In the genomic region with DNA sequence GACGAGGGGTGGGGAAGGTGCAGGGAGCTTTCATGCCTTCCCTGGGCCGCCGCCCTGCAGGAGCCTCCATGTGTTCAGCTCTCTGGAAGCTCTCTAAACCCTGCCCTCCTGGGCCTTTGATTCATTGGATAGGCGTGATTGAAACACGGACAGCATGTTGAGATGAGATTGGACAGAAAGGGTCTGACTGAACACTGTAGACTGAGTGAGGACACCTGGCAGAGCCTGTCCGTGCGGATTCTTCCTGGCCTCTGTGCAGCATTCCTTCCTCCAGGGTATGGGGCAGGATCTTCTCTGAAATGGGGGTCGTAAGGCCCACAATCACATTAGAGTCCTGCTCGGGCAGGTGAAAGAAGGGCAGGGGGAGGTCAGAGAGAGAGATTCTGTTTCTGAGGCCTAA, we compare ENCODE assay signal across 15 cellular contexts. TPM values are rescaled to one million over a fixed set of nuclear protein-coding genes. Genes with fewer than 3 reads are reported as not detected.
DNase-seq lines count a peak whose midpoint lies in the region; ATAC-seq and TF ChIP-seq lines count a peak whose summit lies in the region.
"Had no signal": no experiment of that assay in that cellular context is flagged by ENCODE, and none has a peak within 500 bp of the region (broad histone marks: within the 10 kb centered on the region; RNA-seq: fewer than 3 reads in every experiment).

No MANE protein-coding gene starts in this region.

- H3K4me3 ChIP-seq in WERI-Rb-1 (ENCODE audit: low read depth, low read length) (no peak overlapping the region), upper lobe of right lung (no peak overlapping the region)

- H3K27ac ChIP-seq in WERI-Rb-1 = peak overlapping the region; percentile 34
- H3K27ac ChIP-seq in upper lobe of right lung = no peak overlapping the region
- H3K27ac ChIP-seq: KMS-11 had no signal

- no peaks in the 10 kb centered on the region for H3K4me1 ChIP-seq in upper lobe of right lung

- CTCF ChIA-PET in activated CD8-positive, alpha-beta T cell treated with anti-CD3 and anti-CD28 coated beads for 36 hours (lab: Charles Lee) = no interaction called here
- CTCF ChIA-PET in activated CD8-positive, alpha-beta T cell treated with anti-CD3 and anti-CD28 coated beads, Interleukin-2, amount 10 ng/mL, durations not matched to agents 7 days and 5 days (lab: Charles Lee) = no interaction called here

- H3K36me3 ChIP-seq in WERI-Rb-1 = peaks cover 92% of the 10 kb centered on the region
- H3K36me3 ChIP-seq in upper lobe of right lung = peaks cover 97% of the 10 kb centered on the region

- POLR2A ChIA-PET in activated CD8-positive, alpha-beta T cell treated with anti-CD3 and anti-CD28 coated beads for 36 hours (lab: Charles Lee) = interaction anchor here (0.6 to 5.4 kb wide), 4 partner anchors 9 to 157 kb away, joined by 3 to 40 read pairs (median 4); a partner anchor contains a TSS
- POLR2A ChIA-PET in activated CD8-positive, alpha-beta T cell treated with anti-CD3 and anti-CD28 coated beads, Interleukin-2, amount 10 ng/mL, durations not matched to agents 7 days and 5 days (lab: Charles Lee) = interaction anchor here (0.6 to 2.0 kb wide), 2 partner anchors 9 to 12 kb away, joined by 3 to 20 read pairs; a partner anchor contains a TSS

- peak overlapping the region; percentile 50 for H3K27ac Mint-ChIP-seq in activated CD8-positive, alpha-beta T cell treated with anti-CD3 and anti-CD28 coated beads for 36 hours
- no peak overlapping the region for H3K27ac Mint-ChIP-seq in activated CD8-positive, alpha-beta T cell treated with anti-CD3 and anti-CD28 coated beads, Interleukin-2, amount 10 ng/mL, durations not matched to agents 7 days and 5 days
- H3K27ac Mint-ChIP-seq in natural killer cell (peak overlapping the region; percentile 63 to 79), type B pancreatic cell (peak overlapping the region; percentile 96)
- H3K27ac Mint-ChIP-seq: B cell had no signal

- peaks cover 16% of the 10 kb centered on the region for H3K4me1 Mint-ChIP-seq in activated CD8-positive, alpha-beta T cell treated with anti-CD3 and anti-CD28 coated beads for 36 hours (ENCODE audit: low read depth)
- peaks cover 14% of the 10 kb centered on the region for H3K4me1 Mint-ChIP-seq in activated CD8-positive, alpha-beta T cell treated with anti-CD3 and anti-CD28 coated beads, Interleukin-2, amount 10 ng/mL, durations not matched to agents 7 days and 5 days (ENCODE audit: low read depth)
- H3K4me1 Mint-ChIP-seq in natural killer cell (peaks cover 14 to 24% of the 10 kb centered on the region in 2 donors), type B pancreatic cell (ENCODE audit: unreplicated experiment) (peaks cover 6% of the 10 kb centered on the region)
- H3K4me1 Mint-ChIP-seq: B cell had no signal

- H3K9me3 ChIP-seq in WERI-Rb-1 (ENCODE audit: severe bottlenecking) = peaks cover 7% of the 10 kb centered on the region
- no peaks in the 10 kb centered on the region for H3K9me3 ChIP-seq in upper lobe of right lung

- peaks cover 71% of the 10 kb centered on the region for H3K36me3 Mint-ChIP-seq in activated CD8-positive, alpha-beta T cell treated with anti-CD3 and anti-CD28 coated beads for 36 hours (ENCODE audit: low read depth)
- H3K36me3 Mint-ChIP-seq in activated CD8-positive, alpha-beta T cell treated with anti-CD3 and anti-CD28 coated beads, Interleukin-2, amount 10 ng/mL, durations not matched to agents 7 days and 5 days (ENCODE audit: low read depth) = peaks cover 87% of the 10 kb centered on the region
- H3K36me3 Mint-ChIP-seq in natural killer cell (peaks cover 7% of the 10 kb centered on the region), type B pancreatic cell (peaks cover 43% of the 10 kb centered on the region)

- H3K4me3 Mint-ChIP-seq in activated CD8-positive, alpha-beta T cell treated with anti-CD3 and anti-CD28 coated beads for 36 hours = no peak overlapping the region
- no peak overlapping the region for H3K4me3 Mint-ChIP-seq in activated CD8-positive, alpha-beta T cell treated with anti-CD3 and anti-CD28 coated beads, Interleukin-2, amount 10 ng/mL, durations not matched to agents 7 days and 5 days
- H3K4me3 Mint-ChIP-seq in natural killer cell (no peak overlapping the region), type B pancreatic cell (peak overlapping the region; percentile 65)
- H3K4me3 Mint-ChIP-seq: B cell had no signal

- intact Hi-C loops in activated CD8-positive, alpha-beta T cell treated with anti-CD3 and anti-CD28 coated beads for 36 hours (cut with micrococcal nuclease) = no loop called here
- intact Hi-C loops in natural killer cell (cut with micrococcal nuclease) (no loop called here), upper lobe of right lung (cut with DNase I) (no loop called here)

- DNase-seq in activated CD8-positive, alpha-beta T cell treated with anti-CD3 and anti-CD28 coated beads for 36 hours = no peak
- no peak for DNase-seq in activated CD8-positive, alpha-beta T cell treated with anti-CD3 and anti-CD28 coated beads, Interleukin-2, amount 10 ng/mL, durations not matched to agents 7 days and 5 days
- DNase-seq in WERI-Rb-1 = no peak
- DNase-seq in natural killer cell = no peak
- no peak for DNase-seq in type B pancreatic cell (ENCODE audit: extremely low spot score, unreplicated experiment)
- DNase-seq in T-helper 1 cell = no peak
- no peak for DNase-seq in upper lobe of right lung
- DNase-seq in activated CD8-positive, alpha-beta memory T cell treated with anti-CD3 and anti-CD28 coated beads, Interleukin-2, amount 50 U/mL, for 4 hours = no peak
- DNase-seq: MV-4-11, NCI-H187, NCI-H226, NCI-H524 treated with DMSO at 0.1 percent for 48 hours, SHP77 had no signal

- H3K27me3 Mint-ChIP-seq in activated CD8-positive, alpha-beta T cell treated with anti-CD3 and anti-CD28 coated beads for 36 hours = no peaks in the 10 kb centered on the region
- H3K27me3 Mint-ChIP-seq in activated CD8-positive, alpha-beta T cell treated with anti-CD3 and anti-CD28 coated beads, Interleukin-2, amount 10 ng/mL, durations not matched to agents 7 days and 5 days (ENCODE audit: low read depth) = no peaks in the 10 kb centered on the region
- no peaks in the 10 kb centered on the region for H3K27me3 Mint-ChIP-seq in natural killer cell (ENCODE audit: low read depth in 2 of 2)
- H3K27me3 Mint-ChIP-seq in type B pancreatic cell = no peaks in the 10 kb centered on the region
- H3K27me3 Mint-ChIP-seq: B cell had no signal

- H3K27me3 ChIP-seq in WERI-Rb-1 (ENCODE audit: insufficient read depth, low read depth, severe bottlenecking) (no peaks in the 10 kb centered on the region), upper lobe of right lung (no peaks in the 10 kb centered on the region)

- ATAC-seq in activated CD8-positive, alpha-beta T cell treated with anti-CD3 and anti-CD28 coated beads for 36 hours = no peak
- ATAC-seq in activated CD8-positive, alpha-beta T cell treated with anti-CD3 and anti-CD28 coated beads, Interleukin-2, amount 10 ng/mL, durations not matched to agents 7 days and 5 days = no peak
- no peak for ATAC-seq in natural killer cell
- no peak for ATAC-seq in upper lobe of right lung

- H3K9me3 Mint-ChIP-seq in activated CD8-positive, alpha-beta T cell treated with anti-CD3 and anti-CD28 coated beads for 36 hours = no peaks in the 10 kb centered on the region
- no peaks in the 10 kb centered on the region for H3K9me3 Mint-ChIP-seq in activated CD8-positive, alpha-beta T cell treated with anti-CD3 and anti-CD28 coated beads, Interleukin-2, amount 10 ng/mL, durations not matched to agents 7 days and 5 days (ENCODE audit: insufficient read depth)
- no peaks in the 10 kb centered on the region for H3K9me3 Mint-ChIP-seq in natural killer cell
- H3K9me3 Mint-ChIP-seq in type B pancreatic cell = no peaks in the 10 kb centered on the region

- no peak for TF ChIP-seq CTCF in activated CD8-positive, alpha-beta T cell treated with anti-CD3 and anti-CD28 coated beads for 36 hours (IDR thresholded peaks at IDR 0.05)
- no peak for TF ChIP-seq CTCF in WERI-Rb-1 (IDR thresholded peaks at IDR 0.05; ENCODE audit: low read depth, low read length)
- TF ChIP-seq CTCF in natural killer cell (IDR thresholded peaks at IDR 0.05) = no peak
- TF ChIP-seq CTCF in type B pancreatic cell (conservative IDR thresholded peaks at IDR 0.05) = no peak
- no peak for TF ChIP-seq CTCF in upper lobe of right lung (IDR thresholded peaks at IDR 0.05)

RNA-seq across cellular contexts. Expression of a gene that starts 12.8 kb away (rescaled TPM):
- 1,000 to 10,000 TPM; 2,353 to 2,364 TPM for total RNA-seq in activated CD8-positive, alpha-beta T cell treated with anti-CD3 and anti-CD28 coated beads for 36 hours
- total RNA-seq in activated CD8-positive, alpha-beta T cell treated with anti-CD3 and anti-CD28 coated beads, Interleukin-2, amount 10 ng/mL, durations not matched to agents 7 days and 5 days = 1,000 to 10,000 TPM; 1,248 to 1,328 TPM
- total RNA-seq in natural killer cell = 100 to 1,000 TPM; 561 to 770 (median 724) TPM
- total RNA-seq in type B pancreatic cell (ENCODE audit: low replicate concordance) = 1,238 and 1,343 TPM in 2 replicates
- 1,020 TPM for total RNA-seq in upper lobe of right lung

RNA-seq across cellular contexts. Expression of a gene that starts 12.9 kb away (rescaled TPM):
- total RNA-seq in activated CD8-positive, alpha-beta T cell treated with anti-CD3 and anti-CD28 coated beads for 36 hours = 10 to 100 TPM; 17.1 to 18.6 TPM
- total RNA-seq in activated CD8-positive, alpha-beta T cell treated with anti-CD3 and anti-CD28 coated beads, Interleukin-2, amount 10 ng/mL, durations not matched to agents 7 days and 5 days = 10 to 100 TPM; 17.8 to 18.0 TPM
- total RNA-seq in natural killer cell (10 to 100 TPM; 17.4 to 24.6 (median 20.7) TPM), type B pancreatic cell (ENCODE audit: low replicate concordance) (16.0 and 20.6 TPM in 2 replicates), upper lobe of right lung (18.8 TPM)

RNA-seq across cellular contexts. Expression of a gene that starts 14.2 kb away (rescaled TPM):
- total RNA-seq in activated CD8-positive, alpha-beta T cell treated with anti-CD3 and anti-CD28 coated beads for 36 hours = 1 to 10 TPM; 7.6 TPM
- total RNA-seq in activated CD8-positive, alpha-beta T cell treated with anti-CD3 and anti-CD28 coated beads, Interleukin-2, amount 10 ng/mL, durations not matched to agents 7 days and 5 days = 10 to 100 TPM; 11.3 to 12.1 TPM
- total RNA-seq in natural killer cell (10 to 100 TPM; 13.8 to 16.1 (median 14.2) TPM), type B pancreatic cell (ENCODE audit: low replicate concordance) (14.1 and 18.7 TPM in 2 replicates), upper lobe of right lung (8.3 TPM)

RNA-seq across cellular contexts. Expression of a gene that starts 41.4 kb away (rescaled TPM):
- 1 to 10 TPM; 1.6 to 2.1 TPM for total RNA-seq in activated CD8-positive, alpha-beta T cell treated with anti-CD3 and anti-CD28 coated beads for 36 hours
- total RNA-seq in activated CD8-positive, alpha-beta T cell treated with anti-CD3 and anti-CD28 coated beads, Interleukin-2, amount 10 ng/mL, durations not matched to agents 7 days and 5 days = 1 to 10 TPM; 5.6 to 7.2 TPM
- total RNA-seq in natural killer cell = 10 to 100 TPM; 21.1 to 30.6 (median 30.0) TPM
- 40.2 and 53.1 TPM in 2 replicates for total RNA-seq in type B pancreatic cell (ENCODE audit: low replicate concordance)
- 21.8 TPM for total RNA-seq in upper lobe of right lung
